In the genomic region with DNA sequence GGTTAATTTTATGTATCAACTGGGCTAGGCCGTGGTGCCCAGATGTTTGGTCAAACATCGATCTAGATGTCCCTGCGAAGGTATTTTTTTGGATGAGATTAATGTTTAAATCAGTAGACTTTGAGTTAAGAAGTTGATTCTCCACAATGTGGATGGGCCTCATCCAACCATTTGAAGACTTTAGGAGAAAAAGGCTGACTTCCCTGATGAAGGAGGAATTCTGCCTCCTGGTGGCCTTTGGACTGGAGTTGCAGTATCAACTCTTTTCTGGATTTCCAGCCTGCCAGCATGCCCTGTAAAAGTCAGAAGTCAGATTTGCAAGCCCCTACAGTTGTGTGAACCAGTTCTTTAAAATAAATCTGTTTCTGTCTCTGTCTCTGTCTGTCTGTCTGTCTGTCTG, we compare ENCODE assay signal across 8 cellular contexts.
DNase-seq lines count a peak whose midpoint lies in the region; ATAC-seq and TF ChIP-seq lines count a peak whose summit lies in the region.

No MANE protein-coding gene starts in this region.

- H3K27ac Mint-ChIP-seq in stimulated activated memory B cell treated with anti-CD40 and anti-IgM and Interleukin-4, amounts not matched to agents 10 μg/mL and 1 μg/mL and 100 μg/mL, for 72 hours: no peak overlapping the region

- no peaks in the 10 kb centered on the region for H3K27me3 ChIP-seq in A673 (replicated peaks; ENCODE audit: insufficient read depth, low read depth, low read length, poor library complexity)
- no peaks in the 10 kb centered on the region for H3K27me3 ChIP-seq in kidney epithelial cell (ENCODE audit: control insufficient read depth, insufficient read depth, low read length)

- no peaks in the 10 kb centered on the region for H3K4me1 Mint-ChIP-seq in stimulated activated memory B cell treated with anti-CD40 and anti-IgM and Interleukin-4, amounts not matched to agents 10 μg/mL and 1 μg/mL and 100 μg/mL, for 72 hours

- H3K9me3 Mint-ChIP-seq in stimulated activated memory B cell treated with anti-CD40 and anti-IgM and Interleukin-4, amounts not matched to agents 10 μg/mL and 1 μg/mL and 100 μg/mL, for 72 hours: no peaks in the 10 kb centered on the region

- no TSS peak for BruUV-seq in A673 (replicated peaks; lab: Mats Ljungman, UMichigan)

- H3K27ac ChIP-seq in A673 (ENCODE audit: low read depth, low read length, poor library complexity, severe bottlenecking): no peak overlapping the region

- H3K4me3 ChIP-seq in A673 (ENCODE audit: low read depth, low read length, poor library complexity, severe bottlenecking): no peak overlapping the region
- no peak overlapping the region for H3K4me3 ChIP-seq in kidney epithelial cell (ENCODE audit: low read depth, low read length)

- no peaks in the 10 kb centered on the region for H3K9me3 ChIP-seq in A673 (ENCODE audit: low read depth, low read length, poor library complexity, severe bottlenecking)

- peak; percentile 67 for DNase-seq in A673 (ENCODE audit: low spot score)
- DNase-seq in H4 (ENCODE audit: low spot score): peak; percentile 56
- DNase-seq in amniotic epithelial cell (ENCODE audit: low read depth): peak; percentile 44
- no peak for DNase-seq in kidney epithelial cell (ENCODE audit: low read depth)

- no peaks in the 10 kb centered on the region for H3K36me3 ChIP-seq in A673 (ENCODE audit: insufficient read depth, low read length, poor library complexity, severe bottlenecking)
- no peaks in the 10 kb centered on the region for H3K36me3 ChIP-seq in kidney epithelial cell (ENCODE audit: control insufficient read depth, insufficient read depth, low read length)

- H3K4me3 Mint-ChIP-seq in stimulated activated memory B cell treated with anti-CD40 and anti-IgM and Interleukin-4, amounts not matched to agents 10 μg/mL and 1 μg/mL and 100 μg/mL, for 72 hours: no peak overlapping the region

- POLR2A ChIA-PET in A673 (lab: Charles Lee; ENCODE audit: low non-redundant PET): no interaction called here

- ATAC-seq in HG03521 (IDR thresholded peaks at IDR 0.05; ENCODE audit: unreplicated experiment) (no peak), HG02642 (IDR thresholded peaks at IDR 0.05; ENCODE audit: poor library complexity, unreplicated experiment) (no peak), GM21390 (IDR thresholded peaks at IDR 0.05; ENCODE audit: unreplicated experiment) (no peak)
- no peak for ATAC-seq in stimulated activated memory B cell treated with anti-CD40 and anti-IgM and Interleukin-4, amounts not matched to agents 10 μg/mL and 1 μg/mL and 100 μg/mL, for 72 hours

- H3K4me1 ChIP-seq in A673 (ENCODE audit: insufficient read depth, low read length, poor library complexity, severe bottlenecking): no peaks in the 10 kb centered on the region

- TF ChIP-seq CTCF in A673 (conservative IDR thresholded peaks at IDR 0.05; ENCODE audit: low read depth, low read length): peak; percentile 64
- peak; percentile 56 for TF ChIP-seq CTCF in kidney epithelial cell (IDR thresholded peaks at IDR 0.05; ENCODE audit: insufficient read depth, low read length, poor library complexity, severe bottlenecking)

- intact Hi-C loops in A673 (cut with micrococcal nuclease; ENCODE audit: unreplicated experiment): loop anchor here (5.0 kb wide), 1 partner anchor 90 kb away; the partner anchor contains the start of gene STK32B

- no peaks in the 10 kb centered on the region for H3K36me3 Mint-ChIP-seq in stimulated activated memory B cell treated with anti-CD40 and anti-IgM and Interleukin-4, amounts not matched to agents 10 μg/mL and 1 μg/mL and 100 μg/mL, for 72 hours

- no peaks in the 10 kb centered on the region for H3K27me3 Mint-ChIP-seq in stimulated activated memory B cell treated with anti-CD40 and anti-IgM and Interleukin-4, amounts not matched to agents 10 μg/mL and 1 μg/mL and 100 μg/mL, for 72 hours

- CTCF ChIA-PET in A673 (lab: Charles Lee): no interaction called here
